ENCODE assay signal across 6 cellular contexts in the genomic region with DNA sequence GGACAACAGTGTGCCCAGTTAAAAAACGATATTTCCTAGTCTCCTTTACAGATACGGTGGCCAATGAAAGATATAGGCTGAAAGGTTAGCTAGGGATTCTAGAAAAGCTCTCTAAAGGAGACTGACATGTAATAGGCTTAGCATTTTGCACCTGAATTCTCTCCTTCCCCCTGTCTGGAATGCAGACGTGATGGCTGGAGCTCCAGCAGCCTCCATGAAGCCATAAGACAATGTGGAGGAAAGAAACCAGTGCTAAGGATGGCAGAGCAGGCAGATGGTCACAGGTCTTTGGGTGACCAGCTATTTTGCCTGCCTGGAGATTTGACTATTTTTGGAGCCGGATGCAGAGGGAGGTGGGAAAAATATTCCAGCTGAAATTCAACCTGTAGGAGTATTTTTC.
A peak's percentile ranks its signal among the peaks of the same experiment; 100 is the strongest.
DNase-seq lines count a peak whose midpoint lies in the region; ATAC-seq, FAIRE-seq and TF ChIP-seq lines count a peak whose summit lies in the region.
"Not testable (repeated sequence)": the region's sequence is repeated elsewhere in the genome, so short reads cannot be mapped to it uniquely, and the experiment has no call there.

No MANE protein-coding gene starts in this region.

- H3K27me3 ChIP-seq in HepG2 (ENCODE audit: control insufficient read depth in 1 of 2, insufficient read depth in 2 of 2, low read length in 2 of 2): not testable (repeated sequence)

- not testable (repeated sequence) for H3K27ac ChIP-seq in HepG2 (ENCODE audit: extremely low read length, insufficient read depth, low read length)

- not testable (repeated sequence) for H3K4me2 ChIP-seq in HepG2 (ENCODE audit: low read depth, low read length)

- not testable (repeated sequence) for H4K20me1 ChIP-seq in HepG2 (ENCODE audit: insufficient read depth, low read length)

- H3K4me1 Mint-ChIP-seq in HFFc6 (ENCODE audit: low read depth) (peaks cover 30% of the 10 kb centered on the region), chondrocyte (ENCODE audit: low read depth) (peaks cover 30% of the 10 kb centered on the region)
- H3K4me1 Mint-ChIP-seq in activated CD8-positive, alpha-beta memory T cell treated with anti-CD3 and anti-CD28 coated beads, Interleukin-2, amount 10 ng/mL, durations not matched to agents 7 days and 5 days: peaks cover 37% of the 10 kb centered on the region
- peaks cover 27% of the 10 kb centered on the region for H3K4me1 Mint-ChIP-seq in activated naive CD4-positive, alpha-beta T cell treated with anti-CD3 and anti-CD28 coated beads for 36 hours (ENCODE audit: low read depth)
- H3K4me1 Mint-ChIP-seq in activated naive CD8-positive, alpha-beta T cell (ENCODE audit: low read depth): peaks cover 16% of the 10 kb centered on the region

- FAIRE-seq in HepG2 (lab: Jason Lieb, UNC): not testable (repeated sequence)

- 95% methylated on average over 4 of the region's 4 CpGs for WGBS in HepG2 (ENCODE audit: low lambda C conversion rate)

- peaks cover 11% of the 10 kb centered on the region; the same call in 1 of the 2 replicates for H3K36me3 Mint-ChIP-seq in HFFc6 (ENCODE audit: low read depth)
- H3K36me3 Mint-ChIP-seq in activated CD8-positive, alpha-beta memory T cell treated with anti-CD3 and anti-CD28 coated beads, Interleukin-2, amount 10 ng/mL, durations not matched to agents 7 days and 5 days: peaks cover 16% of the 10 kb centered on the region
- H3K36me3 Mint-ChIP-seq in activated naive CD4-positive, alpha-beta T cell treated with anti-CD3 and anti-CD28 coated beads for 36 hours (ENCODE audit: low read depth); activated naive CD8-positive, alpha-beta T cell; chondrocyte (ENCODE audit: low read depth): not testable (repeated sequence)

- DNase-seq in HFFc6; activated CD8-positive, alpha-beta memory T cell treated with anti-CD3 and anti-CD28 coated beads, Interleukin-2, amount 10 ng/mL, durations not matched to agents 7 days and 5 days; activated naive CD4-positive, alpha-beta T cell treated with anti-CD3 and anti-CD28 coated beads for 36 hours; chondrocyte (ENCODE audit: low spot score); HepG2 (ENCODE audit: low spot score): not testable (repeated sequence)

- TF ChIP-seq POLR2A in HepG2 (IDR thresholded peaks at IDR 0.05; ENCODE audit: insufficient read depth in 1 of 2, low read depth in 2 of 2, low read length in 2 of 2): not testable (repeated sequence)

- TF ChIP-seq EP300 in HepG2 (IDR thresholded peaks at IDR 0.05; ENCODE audit: low read depth in 2 of 2, low read length in 2 of 2); HepG2 (CRISPR knock-in tag; IDR thresholded peaks at IDR 0.05; ENCODE audit: borderline replicate concordance): not testable (repeated sequence)

- peaks cover 24% of the 10 kb centered on the region for H3K4me1 ChIP-seq in HepG2 (ENCODE audit: insufficient read depth, low read length)

- not testable (repeated sequence) for H3K9me3 Mint-ChIP-seq in HFFc6; activated CD8-positive, alpha-beta memory T cell treated with anti-CD3 and anti-CD28 coated beads, Interleukin-2, amount 10 ng/mL, durations not matched to agents 7 days and 5 days (ENCODE audit: low read depth); activated naive CD4-positive, alpha-beta T cell treated with anti-CD3 and anti-CD28 coated beads for 36 hours; activated naive CD8-positive, alpha-beta T cell (ENCODE audit: low read depth); chondrocyte (ENCODE audit: low read depth)

- intact Hi-C loops in activated naive CD4-positive, alpha-beta T cell treated with anti-CD3 and anti-CD28 coated beads for 36 hours (cut with micrococcal nuclease); HepG2 (cut with micrococcal nuclease; ENCODE audit: unreplicated experiment): not testable (repeated sequence)

- not testable (repeated sequence) for H2AFZ ChIP-seq in HepG2 (ENCODE audit: low read length)

- H3K27me3 Mint-ChIP-seq in HFFc6 (ENCODE audit: insufficient read depth); activated CD8-positive, alpha-beta memory T cell treated with anti-CD3 and anti-CD28 coated beads, Interleukin-2, amount 10 ng/mL, durations not matched to agents 7 days and 5 days; activated naive CD4-positive, alpha-beta T cell treated with anti-CD3 and anti-CD28 coated beads for 36 hours (ENCODE audit: low read depth); activated naive CD8-positive, alpha-beta T cell; chondrocyte (ENCODE audit: low read depth): not testable (repeated sequence)

- POLR2A ChIA-PET in HepG2 (lab: Yijun Ruan, JAX): not testable (repeated sequence)

- not testable (repeated sequence) for BruUV-seq in HepG2 (replicated peaks; lab: Mats Ljungman, UMichigan)

- H3K4me3 Mint-ChIP-seq in HFFc6: peak overlapping the region; percentile 20; the same call in 1 of the 2 replicates
- not testable (repeated sequence) for H3K4me3 Mint-ChIP-seq in activated CD8-positive, alpha-beta memory T cell treated with anti-CD3 and anti-CD28 coated beads, Interleukin-2, amount 10 ng/mL, durations not matched to agents 7 days and 5 days; activated naive CD4-positive, alpha-beta T cell treated with anti-CD3 and anti-CD28 coated beads for 36 hours; activated naive CD8-positive, alpha-beta T cell; chondrocyte (ENCODE audit: unreplicated experiment)

- not testable (repeated sequence) for ATAC-seq in activated CD8-positive, alpha-beta memory T cell treated with anti-CD3 and anti-CD28 coated beads, Interleukin-2, amount 10 ng/mL, durations not matched to agents 7 days and 5 days; HepG2

- H3K36me3 ChIP-seq in HepG2 (replicated peaks in 1 of 2; ENCODE audit: control insufficient read depth in 1 of 2, insufficient read depth in 2 of 2, low read length in 2 of 2): not testable (repeated sequence)

- H3K27ac Mint-ChIP-seq in HFFc6 (peak overlapping the region; percentile 54), chondrocyte (ENCODE audit: unreplicated experiment) (peak overlapping the region; percentile 32)
- peak overlapping the region; percentile 19 for H3K27ac Mint-ChIP-seq in activated CD8-positive, alpha-beta memory T cell treated with anti-CD3 and anti-CD28 coated beads, Interleukin-2, amount 10 ng/mL, durations not matched to agents 7 days and 5 days
- H3K27ac Mint-ChIP-seq in activated naive CD4-positive, alpha-beta T cell treated with anti-CD3 and anti-CD28 coated beads for 36 hours: peak overlapping the region; percentile 41
- peak overlapping the region; percentile 50 for H3K27ac Mint-ChIP-seq in activated naive CD8-positive, alpha-beta T cell

- not testable (repeated sequence) for H3K79me2 ChIP-seq in HepG2 (ENCODE audit: insufficient read depth, low read length)

- in situ Hi-C loops in HepG2 (cut with HindIII; ENCODE audit: extremely low pct_ligation_motif_present, low pct_unique_long_range_greater_than_20kb): not testable (repeated sequence)

- H3K9me3 ChIP-seq in HepG2 (ENCODE audit: low read length): not testable (repeated sequence)

- CTCF ChIA-PET in activated CD8-positive, alpha-beta memory T cell treated with anti-CD3 and anti-CD28 coated beads, Interleukin-2, amount 10 ng/mL, durations not matched to agents 7 days and 5 days (lab: Charles Lee); activated naive CD4-positive, alpha-beta T cell treated with anti-CD3 and anti-CD28 coated beads for 36 hours (lab: Charles Lee); HepG2 (lab: Yijun Ruan, JAX; ENCODE audit: low intra/inter-chr PET ratio, low total read pairs): not testable (repeated sequence)

- not testable (repeated sequence) for TF ChIP-seq CTCF in HFFc6 (IDR thresholded peaks at IDR 0.05); chondrocyte (IDR thresholded peaks at IDR 0.05); HepG2 (CRISPR knock-in tag; IDR thresholded peaks at IDR 0.05)

- H3K9ac ChIP-seq in HepG2 (ENCODE audit: insufficient read depth, low read depth, low read length): not testable (repeated sequence)

- H3K4me3 ChIP-seq in HepG2 (replicated peaks in 1 of 3; ENCODE audit: insufficient read depth in 1 of 3, low read depth in 2 of 3, low read length in 3 of 3): not testable (repeated sequence)

- TF ChIP-seq RAD21 in HepG2 (CRISPR knock-in tag; IDR thresholded peaks at IDR 0.05): not testable (repeated sequence)

TF ChIP-seq in HepG2, 621 proteins besides CTCF, POLR2A, EP300 and RAD21:
- TF ChIP-seq ZMYM3 (CRISPR knock-in tag; IDR thresholded peaks at IDR 0.05) (peak; percentile 58; the same call in 1 of the 2 replicates), KDM1A (CRISPR knock-in tag; IDR thresholded peaks at IDR 0.05) (0 out of 2 replicates have a peak, but pooled peaks have one; percentile 20)
